Comparison of ENCODE assay signal across 8 cellular contexts in genomic region chr1:161258439-161259386, GRCh38. TPM values are rescaled to one million over a fixed set of nuclear protein-coding genes. Genes with fewer than 3 reads are reported as not detected.
DNase-seq lines count a peak whose midpoint lies in the region; ATAC-seq, FAIRE-seq and TF ChIP-seq lines count a peak whose summit lies in the region.

TSS of gene PCP4L1 (plus strand) at chr1:161258745. CDS start at chr1:161258975, 230 bp downstream.

- H3K27ac ChIP-seq in heart right ventricle (no peak within 1 kb of the TSS), pancreas (no peak within 1 kb of the TSS), vagina (no peak within 1 kb of the TSS)

- peaks cover 0 to 19% (median 12%) of the 10 kb centered on the region in 11 donors for H3K9me3 ChIP-seq in heart right ventricle
- H3K9me3 ChIP-seq in pancreas = no peaks in the 10 kb centered on the region
- H3K9me3 ChIP-seq in vagina = peaks cover 4% of the 10 kb centered on the region

- peaks cover 0 to 55% (median 47%) of the 10 kb centered on the region in 7 donors for H3K27me3 ChIP-seq in heart right ventricle
- peaks cover 0 to 5% (median 0%) of the 10 kb centered on the region in 4 donors for H3K27me3 ChIP-seq in pancreas
- H3K27me3 ChIP-seq in vagina = no peaks in the 10 kb centered on the region

- TF ChIP-seq CTCF in AG04449 (IDR thresholded peaks at IDR 0.05; ENCODE audit: insufficient read depth, low read length, missing control alignments) (no peak), heart right ventricle (IDR thresholded peaks at IDR 0.05) (no peak), pancreas (IDR thresholded peaks at IDR 0.05) (no peak), vagina (IDR thresholded peaks at IDR 0.05) (no peak)

- 2 to 4% methylated on average over 61 to 62 of the region's 62 CpGs for WGBS in heart right ventricle, 2 donors
- 2 to 3% methylated on average over 54 to 62 of the region's 62 CpGs for WGBS in pancreas, 2 donors

- H3K4me3 ChIP-seq in AG04449 (ENCODE audit: low read depth, low read length) (peak within 1 kb of the TSS; percentile 48), heart right ventricle (peak within 1 kb of the TSS; percentile 4 to 58 (median 50)), pancreas (peak within 1 kb of the TSS; percentile 27 to 58 (median 36)), vagina (peak within 1 kb of the TSS; percentile 46 to 51)

- no peak for FAIRE-seq in pancreas (lab: Jason Lieb, UNC)

- peak; percentile 62 for ATAC-seq in GM19438 (IDR thresholded peaks at IDR 0.05; ENCODE audit: low read depth, unreplicated experiment)
- ATAC-seq in heart right ventricle = peak; percentile 69 to 88 (median 80)
- ATAC-seq in pancreas = peak; percentile 95 to 99 (median 96)

- CTCF ChIA-PET in AG04449 (lab: Yijun Ruan, JAX) = interaction anchor here (1.5 to 4.9 kb wide), 4 partner anchors 16 to 33 kb away, joined by 5 to 37 read pairs (median 6); partner anchors contain the start of gene TOMM40L

- peaks cover 0 to 12% (median 8%) of the 10 kb centered on the region in 9 donors for H3K4me1 ChIP-seq in heart right ventricle
- peaks cover 0 to 3% (median 0%) of the 10 kb centered on the region in 3 donors for H3K4me1 ChIP-seq in pancreas
- H3K4me1 ChIP-seq in vagina = peaks cover 22% of the 10 kb centered on the region

- DNase-seq in AG04449 (ENCODE audit: low read depth, low spot score) (no peak), NCI-H82 (lab: John Stamatoyannopoulos, UW) (peak; percentile 87), heart right ventricle (peak; percentile 25 to 41), pancreas (peak; percentile 57 to 79 (median 68)), vagina (ENCODE audit: extremely low spot score in 2 of 2) (no peak), T1000 (lab: John Stamatoyannopoulos, UW) (no peak)
- DNase-seq in activated naive CD8-positive, alpha-beta T cell treated with anti-CD3 and anti-CD28 coated beads, Interleukin-2, amount 50 U/mL, for 16 hours (ENCODE audit: low read depth, low spot score) = peak; percentile 18

- intact Hi-C loops in heart right ventricle (cut with DNase I) = no loop called here
- intact Hi-C loops in pancreas (cut with DNase I) = no loop called here
- intact Hi-C loops in vagina (cut with DNase I) = no loop called here

- TF ChIP-seq POLR2A in vagina (IDR thresholded peaks at IDR 0.05) = no peak

- H3K36me3 ChIP-seq in heart right ventricle = no peaks in the 10 kb centered on the region
- H3K36me3 ChIP-seq in pancreas = no peaks in the 10 kb centered on the region
- no peaks in the 10 kb centered on the region for H3K36me3 ChIP-seq in vagina

- POLR2A ChIA-PET in AG04449 (lab: Yijun Ruan, JAX) = no interaction called here

RNA-seq across cellular contexts. Expression of gene PCP4L1, which starts in this region (rescaled TPM):
- total RNA-seq in heart right ventricle (1 to 10 TPM in 1 of 10 donors, under 1 TPM in 8, not detected in 1; 0.38 to 1.0 (median 0.46) TPM), pancreas (under 1 TPM in 3 of 6 donors, not detected in 3; 0.08 to 0.23 (median 0.13) TPM), vagina (3.7 TPM)
- polyA plus RNA-seq in heart right ventricle (under 1 TPM; 0.29 to 0.75 TPM), pancreas (under 1 TPM in 1 of 2 donors, not detected in 1; 0.15 TPM)

Comparison
In these comparisons a context has a peak if more than half of its experiments do, and no peak if none do; other contexts are left out.
1. Peak in DNase-seq, ATAC-seq and H3K4me3 ChIP-seq in pancreas; RNA of the gene not detected or under 1 TPM.
2. DNase-seq: peak in NCI-H82 (single experiment), activated naive CD8-positive, alpha-beta T cell treated with anti-CD3 and anti-CD28 coated beads, Interleukin-2, amount 50 U/mL, for 16 hours (single experiment) and heart right ventricle (2 of 2); none in AG04449 (single experiment), vagina (0 of 2) and T1000 (single experiment).
3. Peak in every context shown above with its lines, with median percentiles within 50 percentile points of each other: H3K4me3 ChIP-seq and ATAC-seq.